In genomic region chr16:100989-101388, GRCh38 we compare ENCODE assay signal across 11 cellular contexts.
"Had no signal": no experiment of that assay in that cellular context is flagged by ENCODE, and none has a peak within 500 bp of the region (broad histone marks: within the 10 kb centered on the region; RNA-seq: fewer than 3 reads in every experiment).

No MANE protein-coding gene starts in this region.

- H3K36me3 ChIP-seq: pancreas had no signal

- H3K4me3 ChIP-seq: pancreas had no signal

- H3K9me3 ChIP-seq: pancreas had no signal

- DNase-seq: activated CD4-positive, alpha-beta T cell treated with anti-CD3 and anti-CD28 coated beads, Interleukin-2, amount 10 ng/mL, durations not matched to agents 7 days and 5 days; activated CD4-positive, CD25-positive, alpha-beta regulatory T cell; hippocampal formation; left colon; mesendoderm; nephron progenitor cell; pancreas; retina; small intestine; T-helper 2 cell had no signal

- H3K27me3 ChIP-seq: pancreas had no signal

- ATAC-seq: left colon; pancreas; stimulated activated effector memory CD8-positive, alpha-beta T cell treated with anti-CD3 and anti-CD28 coated beads, Interleukin-12 subunit alpha, Interleukin-12 subunit beta, amount 100 ng/mL, for 72 hours had no signal

- H3K27ac ChIP-seq: pancreas had no signal

- H3K4me1 ChIP-seq: pancreas had no signal
